Comparison of ENCODE assay signal across 8 cellular contexts in the genomic region with DNA sequence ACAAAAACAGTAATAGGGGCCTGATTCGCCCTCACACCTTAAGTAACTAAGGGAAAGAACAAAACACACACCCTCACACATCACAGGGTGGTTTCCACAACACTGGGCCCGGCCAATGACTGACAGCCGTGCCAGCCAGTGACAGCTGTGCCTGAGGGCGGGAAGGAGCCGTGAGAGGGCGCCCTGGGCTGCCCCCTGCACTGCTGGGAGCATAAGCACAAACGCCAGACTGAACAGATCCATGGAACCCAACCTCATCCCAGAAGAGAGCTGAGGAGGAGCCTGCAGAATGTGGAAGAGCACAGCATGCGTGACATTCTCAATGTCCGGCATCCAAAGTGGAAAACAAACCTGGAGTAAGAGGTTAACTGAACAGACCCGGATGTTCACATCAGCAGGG. TPM values are rescaled to one million over a fixed set of nuclear protein-coding genes. Genes with fewer than 3 reads are reported as not detected.
DNase-seq lines count a peak whose midpoint lies in the region; ATAC-seq and TF ChIP-seq lines count a peak whose summit lies in the region.

No MANE protein-coding gene starts in this region.

- H3K4me2 ChIP-seq in smooth muscle cell = no peak overlapping the region

- H3K9me3 ChIP-seq in HEK293 (ENCODE audit: control insufficient read depth, insufficient read depth, low read depth, low read length) (no peaks in the 10 kb centered on the region), smooth muscle cell (replicated peaks; ENCODE audit: low read depth) (no peaks in the 10 kb centered on the region), ascending aorta (no peaks in the 10 kb centered on the region)

- CTCF ChIA-PET in HEK293 (lab: Yijun Ruan, JAX) = interaction anchor here (0.6 to 1.2 kb wide), 3 partner anchors 14 to 89 kb away, joined by 3 to 4 read pairs (median 3); no protein-coding TSS in a partner anchor

- ATAC-seq in GM21529 (IDR thresholded peaks at IDR 0.05; ENCODE audit: unreplicated experiment) = no peak

- H3K36me3 ChIP-seq in HEK293 (ENCODE audit: control insufficient read depth in 2 of 2, insufficient read depth in 1 of 2, low read length in 2 of 2) (peaks cover 58 to 96% of the 10 kb centered on the region in 2 experiments), smooth muscle cell (ENCODE audit: low read depth) (peaks cover 19% of the 10 kb centered on the region), ascending aorta (peaks cover 89 to 90% of the 10 kb centered on the region in 2 donors)

- intact Hi-C loops in ascending aorta (cut with DNase I) = no loop called here

- H3K4me3 ChIP-seq in HEK293 (ENCODE audit: low read depth, low read length) (no peak overlapping the region), smooth muscle cell (no peak overlapping the region), ascending aorta (no peak overlapping the region)

- DNase-seq in activated T-cell treated with anti-CD3 and anti-CD28 coated beads for 4 hours (peak; percentile 47), globus pallidus (ENCODE audit: low spot score) (peak; percentile 82), smooth muscle cell (lab: John Stamatoyannopoulos, UW; ENCODE audit: unreplicated experiment) (no peak), ascending aorta (ENCODE audit: low spot score in 2 of 2) (no peak), OCI-M1 (lab: John Stamatoyannopoulos, UW) (no peak), GM13976 (ENCODE audit: low spot score) (no peak)

- H3K9ac ChIP-seq in smooth muscle cell (ENCODE audit: low read depth) = no peak overlapping the region

- peaks cover 43% of the 10 kb centered on the region for H3F3A ChIP-seq in smooth muscle cell (ENCODE audit: low read depth)

- H2AFZ ChIP-seq in smooth muscle cell (ENCODE audit: low read depth) = no peak overlapping the region

- H3K27ac ChIP-seq in HEK293 (ENCODE audit: extremely low read depth, low read depth, low read length) = no peak overlapping the region; the same call in 1 of the 2 replicates
- peak overlapping the region; percentile 8 for H3K27ac ChIP-seq in smooth muscle cell (ENCODE audit: low read depth)
- no peak overlapping the region for H3K27ac ChIP-seq in ascending aorta

- TF ChIP-seq CTCF in HEK293 (tag by site-specific recombination; IDR thresholded peaks at IDR 0.05) (no peak), smooth muscle cell (IDR thresholded peaks at IDR 0.05; ENCODE audit: borderline replicate concordance, insufficient read depth, poor library complexity, severe bottlenecking) (no peak), ascending aorta (IDR thresholded peaks at IDR 0.05) (no peak), GM13976 (IDR thresholded peaks at IDR 0.05; ENCODE audit: borderline replicate concordance, control extremely low read depth, extremely low read depth, insufficient read depth, missing control alignments) (no peak)

- no peaks in the 10 kb centered on the region for H3K4me1 ChIP-seq in HEK293 (ENCODE audit: control insufficient read depth, insufficient read depth, low read length)
- no peaks in the 10 kb centered on the region for H3K4me1 ChIP-seq in smooth muscle cell (ENCODE audit: low read depth)
- no peaks in the 10 kb centered on the region for H3K4me1 ChIP-seq in ascending aorta

- H3K79me2 ChIP-seq in smooth muscle cell (ENCODE audit: low read depth) = peaks cover 76% of the 10 kb centered on the region

- in situ Hi-C loops in GM13976 (cut with MboI; ENCODE audit: low sequenced_read_pairs, unreplicated experiment) = no loop called here

- H3K27me3 ChIP-seq in smooth muscle cell (ENCODE audit: low read depth) = no peaks in the 10 kb centered on the region
- H3K27me3 ChIP-seq in ascending aorta = no peaks in the 10 kb centered on the region

- peaks cover 90% of the 10 kb centered on the region for H4K20me1 ChIP-seq in smooth muscle cell (ENCODE audit: low read depth)

- POLR2A ChIA-PET in HEK293 (lab: Yijun Ruan, JAX) = interaction anchor here (1.7 kb wide), 1 partner anchor 16 kb away, joined by 6 read pairs; no protein-coding TSS in a partner anchor

- WGBS in smooth muscle cell (ENCODE audit: low lambda C conversion rate) = 90% methylated on average over 10 of the region's 10 CpGs

TF ChIP-seq in HEK293, 187 proteins besides CTCF, POLR2A, EP300 and RAD21:
- TF ChIP-seq GLIS1 (tag by site-specific recombination; IDR thresholded peaks at IDR 0.05) = peak; percentile 38
- peak; percentile 39 for TF ChIP-seq SP2 (tag by site-specific recombination; IDR thresholded peaks at IDR 0.05)
- no peak for TF ChIP-seq ZBTB26 (tag by site-specific recombination; optimal IDR thresholded peaks at IDR 0.05)

RNA-seq across cellular contexts. Expression of gene CSNK1D, which starts 16.0 kb away (rescaled TPM):
- total RNA-seq in smooth muscle cell (51.6 and 75.3 TPM in 2 replicates), ascending aorta (86.8 TPM)
- 135 and 172 TPM in 2 replicates for polyA plus RNA-seq in smooth muscle cell

RNA-seq across cellular contexts. Expression of gene SLC16A3, which starts 28.6 kb away (rescaled TPM):
- total RNA-seq in smooth muscle cell (151 and 180 TPM in 2 replicates), ascending aorta (253 TPM)
- 83.3 and 96.1 TPM in 2 replicates for polyA plus RNA-seq in smooth muscle cell

RNA-seq across cellular contexts. Expression of gene CCDC57, which starts 44.8 kb away (rescaled TPM):
- total RNA-seq in smooth muscle cell = 11.4 and 18.3 TPM in 2 replicates
- 23.1 and 34.6 TPM in 2 replicates for polyA plus RNA-seq in smooth muscle cell
- 12.8 TPM for total RNA-seq in ascending aorta

RNA-seq across cellular contexts. Expression of gene CD7, which starts 59.9 kb away (rescaled TPM):
- total RNA-seq in smooth muscle cell (not detected in 2 replicates), ascending aorta (6.7 TPM)
- polyA plus RNA-seq in smooth muscle cell = 0.18 and 0.79 TPM in 2 replicates

Comparison
In these comparisons a context has a peak if more than half of its experiments do, and no peak if none do; other contexts are left out.
1. DNase-seq: peak in activated T-cell treated with anti-CD3 and anti-CD28 coated beads for 4 hours (single experiment) and globus pallidus (single experiment); none in smooth muscle cell (single experiment), ascending aorta (0 of 2), OCI-M1 (single experiment) and GM13976 (single experiment).